ENCODE assay signal across 21 cellular contexts in the genomic region with DNA sequence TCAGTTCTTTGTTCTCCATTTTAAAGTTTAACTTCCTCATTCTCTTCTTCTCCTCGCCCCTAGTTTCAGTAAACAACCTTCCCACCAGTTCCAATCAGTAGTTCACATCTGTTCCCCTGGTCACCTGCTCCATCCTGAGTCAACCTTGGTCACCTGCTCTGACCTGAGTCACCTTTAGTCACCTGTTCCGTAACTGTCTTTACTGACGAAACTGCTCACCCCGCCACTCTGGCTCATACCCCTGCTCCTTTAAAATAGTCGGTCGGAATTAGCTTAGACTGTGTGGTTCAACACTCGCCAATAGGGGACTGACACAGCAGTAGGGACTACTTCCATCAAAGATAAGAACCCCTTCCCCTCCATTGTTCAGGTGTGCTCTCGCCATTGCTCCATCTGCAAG.
DNase-seq lines count a peak whose midpoint lies in the region; ATAC-seq, FAIRE-seq and TF ChIP-seq lines count a peak whose summit lies in the region.
"Had no signal": no experiment of that assay in that cellular context is flagged by ENCODE, and none has a peak within 500 bp of the region (broad histone marks: within the 10 kb centered on the region; RNA-seq: fewer than 3 reads in every experiment).

No MANE protein-coding gene starts in this region.

- no peak for FAIRE-seq in urothelium cell line (lab: Jason Lieb, UNC)
- FAIRE-seq: GM18507 had no signal

- no peaks in the 10 kb centered on the region for H3K4me1 ChIP-seq in OCI-LY3 (ENCODE audit: low read length)
- H3K4me1 ChIP-seq in hepatocyte (ENCODE audit: insufficient read depth): no peaks in the 10 kb centered on the region
- H3K4me1 ChIP-seq: BE2C had no signal

- peaks cover 31 to 40% of the 10 kb centered on the region in 2 donors for H3K36me3 Mint-ChIP-seq in stimulated activated naive B cell treated with anti-CD40 and anti-IgM and Interleukin-4, amounts not matched to agents 10 μg/mL and 1 μg/mL and 100 μg/mL, for 72 hours

- H3K27me3 ChIP-seq in OCI-LY3 (ENCODE audit: low read depth, low read length) (no peaks in the 10 kb centered on the region), hepatocyte (no peaks in the 10 kb centered on the region)

- H3K4me2 ChIP-seq in OCI-LY3 (ENCODE audit: low read length): no peak overlapping the region
- H3K4me2 ChIP-seq in hepatocyte: no peak overlapping the region

- H4K20me1 ChIP-seq in OCI-LY3 (ENCODE audit: insufficient read depth, low read length) (no peaks in the 10 kb centered on the region), hepatocyte (ENCODE audit: insufficient read depth, poor library complexity, severe bottlenecking) (no peaks in the 10 kb centered on the region)

- TF ChIP-seq CTCF in OCI-LY3 (IDR thresholded peaks at IDR 0.05; ENCODE audit: low read depth, low read length) (no peak), hepatocyte (IDR thresholded peaks at IDR 0.05; ENCODE audit: poor library complexity) (no peak)

- peak overlapping the region; percentile 77 for H3K27ac Mint-ChIP-seq in stimulated activated naive B cell treated with anti-CD40 and anti-IgM and Interleukin-4, amounts not matched to agents 10 μg/mL and 1 μg/mL and 100 μg/mL, for 72 hours
- H3K27ac Mint-ChIP-seq: CD4-positive, CD25-positive, alpha-beta regulatory T cell; HFFc6 had no signal

- H3K27ac ChIP-seq in OCI-LY3 (ENCODE audit: low read length) (peak overlapping the region; percentile 66), hepatocyte (peak overlapping the region; percentile 60)

- ATAC-seq in stimulated activated naive B cell treated with anti-CD40 and anti-IgM and Interleukin-4, amounts not matched to agents 10 μg/mL and 1 μg/mL and 100 μg/mL, for 72 hours (replicated peaks): peak; percentile 76 to 84

- 77% methylated on average over 8 of the region's 8 CpGs for WGBS in hepatocyte (ENCODE audit: low lambda C conversion rate, missing lambda C conversion rate)

- peaks cover 12 to 27% of the 10 kb centered on the region in 2 donors for H3K4me1 Mint-ChIP-seq in stimulated activated naive B cell treated with anti-CD40 and anti-IgM and Interleukin-4, amounts not matched to agents 10 μg/mL and 1 μg/mL and 100 μg/mL, for 72 hours
- H3K4me1 Mint-ChIP-seq: CD4-positive, CD25-positive, alpha-beta regulatory T cell had no signal

- peaks cover 30 to 31% of the 10 kb centered on the region in 2 donors for H3K9me3 Mint-ChIP-seq in stimulated activated naive B cell treated with anti-CD40 and anti-IgM and Interleukin-4, amounts not matched to agents 10 μg/mL and 1 μg/mL and 100 μg/mL, for 72 hours

- H3K79me2 ChIP-seq in OCI-LY3 (ENCODE audit: low read length) (no peaks in the 10 kb centered on the region), hepatocyte (no peaks in the 10 kb centered on the region)

- H3K9ac ChIP-seq in OCI-LY3 (ENCODE audit: low read length): no peak overlapping the region

- no peak overlapping the region for H3K4me3 ChIP-seq in OCI-LY3 (ENCODE audit: low read length)
- no peak overlapping the region for H3K4me3 ChIP-seq in hepatocyte

- no peaks in the 10 kb centered on the region for H3K9me2 ChIP-seq in hepatocyte (replicated peaks; ENCODE audit: insufficient read depth)

- H3K27me3 Mint-ChIP-seq in stimulated activated naive B cell treated with anti-CD40 and anti-IgM and Interleukin-4, amounts not matched to agents 10 μg/mL and 1 μg/mL and 100 μg/mL, for 72 hours: no peaks in the 10 kb centered on the region

- no peak overlapping the region for H2AFZ ChIP-seq in OCI-LY3 (ENCODE audit: low read depth, low read length)
- H2AFZ ChIP-seq in hepatocyte: no peak overlapping the region

- DNase-seq in SIG-M5 treated with dmso at 0.1 percent for 504 hours (lab: John Stamatoyannopoulos, UW; ENCODE audit: unreplicated experiment) (peak; percentile 12), SIG-M5 (lab: John Stamatoyannopoulos, UW) (no peak), hepatocyte (ENCODE audit: low spot score) (peak; percentile 51), retina (no peak), AG20443 (ENCODE audit: low spot score) (no peak), urothelium cell line (ENCODE audit: low spot score) (no peak)
- peak; percentile 55 for DNase-seq in stimulated activated naive B cell treated with anti-CD40 and anti-IgM and Interleukin-4, amounts not matched to agents 10 μg/mL and 1 μg/mL and 100 μg/mL, for 72 hours
- DNase-seq: 8988T; BE2C; Caco-2; CD4-positive, CD25-positive, alpha-beta regulatory T cell; GF-D8; H7; HFFc6; NCI-H1105 treated with DMSO at 0.1 percent for 48 hours; NCI-H1694; NCI-H2107; NCI-H510A treated with DMSO at 0.1 percent for 48 hours; NCI-H82 had no signal

- peak overlapping the region; percentile 13 to 23 for H3K4me3 Mint-ChIP-seq in stimulated activated naive B cell treated with anti-CD40 and anti-IgM and Interleukin-4, amounts not matched to agents 10 μg/mL and 1 μg/mL and 100 μg/mL, for 72 hours
- H3K4me3 Mint-ChIP-seq: HFFc6 had no signal

- H3K36me3 ChIP-seq in OCI-LY3 (replicated peaks; ENCODE audit: low read depth, low read length) (peaks cover 2% of the 10 kb centered on the region), hepatocyte (replicated peaks; ENCODE audit: insufficient read depth, low read depth) (no peaks in the 10 kb centered on the region)
- H3K36me3 ChIP-seq: BE2C had no signal

- peaks cover 6% of the 10 kb centered on the region; the same call in 1 of the 2 replicates for H3K9me3 ChIP-seq in OCI-LY3 (ENCODE audit: insufficient read depth, low read length)
- no peaks in the 10 kb centered on the region for H3K9me3 ChIP-seq in hepatocyte (ENCODE audit: low read depth)

Comparison
In these comparisons a context has a peak if more than half of its experiments do, and no peak if none do; other contexts are left out.
1. DNase-seq: peak in SIG-M5 treated with dmso at 0.1 percent for 504 hours (single experiment), hepatocyte (single experiment) and stimulated activated naive B cell treated with anti-CD40 and anti-IgM and Interleukin-4, amounts not matched to agents 10 μg/mL and 1 μg/mL and 100 μg/mL, for 72 hours (single experiment); none in SIG-M5 (single experiment), retina (single experiment), AG20443 (single experiment) and urothelium cell line (single experiment).